9 cellular contexts compared by ENCODE assay signal in genomic region chr15:85620321-85621044, GRCh38.
DNase-seq lines count a peak whose midpoint lies in the region; ATAC-seq, FAIRE-seq and TF ChIP-seq lines count a peak whose summit lies in the region.
"Had no signal": no experiment of that assay in that cellular context is flagged by ENCODE, and none has a peak within 500 bp of the region (broad histone marks: within the 10 kb centered on the region; RNA-seq: fewer than 3 reads in every experiment).

No MANE protein-coding gene starts in this region.

- H3K79me2 ChIP-seq in astrocyte (ENCODE audit: insufficient read depth, low read length), result peaks cover 59% of the 10 kb centered on the region
- peaks cover 62% of the 10 kb centered on the region for H3K79me2 ChIP-seq in smooth muscle cell (ENCODE audit: low read depth)

- no peak for TF ChIP-seq CTCF in HFFc6 (IDR thresholded peaks at IDR 0.05)
- TF ChIP-seq CTCF in astrocyte (IDR thresholded peaks at IDR 0.05; ENCODE audit: insufficient read depth, low read depth, low read length), result no peak
- TF ChIP-seq CTCF in smooth muscle cell (IDR thresholded peaks at IDR 0.05; ENCODE audit: borderline replicate concordance, insufficient read depth, poor library complexity, severe bottlenecking), result no peak

- H3K4me1 ChIP-seq in astrocyte (ENCODE audit: insufficient read depth, low read length) (peaks cover 61% of the 10 kb centered on the region), smooth muscle cell (ENCODE audit: low read depth) (peaks cover 77% of the 10 kb centered on the region)

- H3K36me3 ChIP-seq in astrocyte (ENCODE audit: insufficient read depth, low read length) (no peaks in the 10 kb centered on the region), smooth muscle cell (ENCODE audit: low read depth) (no peaks in the 10 kb centered on the region), H7 (replicated peaks; ENCODE audit: control insufficient read depth, insufficient read depth, low read length) (no peaks in the 10 kb centered on the region)

- H3K4me2 ChIP-seq in astrocyte (ENCODE audit: low read length), result peak overlapping the region; percentile 91
- H3K4me2 ChIP-seq in smooth muscle cell, result peak overlapping the region; percentile 87

- H3K27me3 Mint-ChIP-seq in HFFc6 (ENCODE audit: insufficient read depth), result no peaks in the 10 kb centered on the region; the same call in 1 of the 2 replicates
- no peaks in the 10 kb centered on the region for H3K27me3 Mint-ChIP-seq in astrocyte (ENCODE audit: low read depth, unreplicated experiment)
- H3K27me3 Mint-ChIP-seq: naive B cell had no signal

- peak; percentile 64 for DNase-seq in HFFc6
- peak; percentile 84 for DNase-seq in astrocyte (ENCODE audit: low read depth)
- DNase-seq in left ventricle myocardium superior, result no peak
- no peak for DNase-seq in smooth muscle cell (lab: John Stamatoyannopoulos, UW; ENCODE audit: unreplicated experiment)
- DNase-seq in NCI-H748 treated with DMSO at 0.1 percent for 48 hours (lab: John Stamatoyannopoulos, UW), result no peak
- no peak for DNase-seq in H7
- DNase-seq: naive B cell had no signal

- ATAC-seq in left ventricle myocardium superior (peak; percentile 37), HG03108 (IDR thresholded peaks at IDR 0.05; ENCODE audit: unreplicated experiment) (no peak), HG03196 (IDR thresholded peaks at IDR 0.05; ENCODE audit: unreplicated experiment) (no peak)

- no peak for FAIRE-seq in astrocyte (lab: Jason Lieb, UNC)

- no peaks in the 10 kb centered on the region for H3K27me3 ChIP-seq in astrocyte (ENCODE audit: insufficient read depth, low read length)
- no peaks in the 10 kb centered on the region for H3K27me3 ChIP-seq in smooth muscle cell (ENCODE audit: low read depth)
- no peaks in the 10 kb centered on the region for H3K27me3 ChIP-seq in H7 (ENCODE audit: control insufficient read depth, insufficient read depth, low read length)

- H3K27ac Mint-ChIP-seq in HFFc6 (no peak overlapping the region), astrocyte (ENCODE audit: unreplicated experiment) (no peak overlapping the region)
- H3K27ac Mint-ChIP-seq: naive B cell had no signal

- H3K4me3 ChIP-seq in astrocyte (ENCODE audit: insufficient read depth, low read depth, low read length) (peak overlapping the region; percentile 68), smooth muscle cell (peak overlapping the region; percentile 52), H7 (ENCODE audit: insufficient read depth, low read depth, low read length) (no peak overlapping the region)

- peak overlapping the region; percentile 94 for H3K9ac ChIP-seq in astrocyte (ENCODE audit: low read length)
- H3K9ac ChIP-seq in smooth muscle cell (ENCODE audit: low read depth), result peak overlapping the region; percentile 92

- H3K27ac ChIP-seq in astrocyte (ENCODE audit: low read depth, low read length), result peak overlapping the region; percentile 96
- H3K27ac ChIP-seq in smooth muscle cell (ENCODE audit: low read depth), result peak overlapping the region; percentile 97

- no peaks in the 10 kb centered on the region for H3K9me3 Mint-ChIP-seq in HFFc6
- H3K9me3 Mint-ChIP-seq in astrocyte (ENCODE audit: unreplicated experiment), result peaks cover 2% of the 10 kb centered on the region
- H3K9me3 Mint-ChIP-seq: naive B cell had no signal

- no peak overlapping the region for H2AFZ ChIP-seq in astrocyte (ENCODE audit: low read depth, low read length)
- no peak overlapping the region for H2AFZ ChIP-seq in smooth muscle cell (ENCODE audit: low read depth)

- H4K20me1 ChIP-seq in astrocyte (ENCODE audit: insufficient read depth, low read length), result peaks cover 29% of the 10 kb centered on the region
- H4K20me1 ChIP-seq in smooth muscle cell (ENCODE audit: low read depth), result no peaks in the 10 kb centered on the region

- H3K36me3 Mint-ChIP-seq in HFFc6 (ENCODE audit: low read depth) (0 out of 2 replicates have a peak, but pooled peaks cover 1% of the 10 kb centered on the region), astrocyte (ENCODE audit: low read depth, unreplicated experiment) (peaks cover 2% of the 10 kb centered on the region)
- H3K36me3 Mint-ChIP-seq: naive B cell had no signal

- H3K4me3 Mint-ChIP-seq in HFFc6, result no peak overlapping the region
- H3K4me3 Mint-ChIP-seq in astrocyte (ENCODE audit: unreplicated experiment), result no peak overlapping the region
- H3K4me3 Mint-ChIP-seq: naive B cell had no signal

- 22% methylated on average over 5 of the region's 5 CpGs for WGBS in smooth muscle cell (ENCODE audit: low lambda C conversion rate)

- H3K9me3 ChIP-seq in astrocyte (ENCODE audit: insufficient read depth, low read depth, low read length), result no peaks in the 10 kb centered on the region
- H3K9me3 ChIP-seq in smooth muscle cell (replicated peaks; ENCODE audit: low read depth), result no peaks in the 10 kb centered on the region

- intact Hi-C loops in left ventricle myocardium superior (cut with micrococcal nuclease), result loop anchor here (10.0 kb wide), 1 partner anchor 54 kb away; no protein-coding TSS in a partner anchor

- H3K4me1 Mint-ChIP-seq in HFFc6 (ENCODE audit: low read depth) (no peaks in the 10 kb centered on the region), astrocyte (ENCODE audit: low read depth, unreplicated experiment) (peaks cover 34% of the 10 kb centered on the region)

- H3F3A ChIP-seq in smooth muscle cell (ENCODE audit: low read depth), result peaks cover 44% of the 10 kb centered on the region

Comparison
In these comparisons a context has a peak if more than half of its experiments do, and no peak if none do; other contexts are left out.
1. DNase-seq: peak in HFFc6 (single experiment) and astrocyte (single experiment); none in left ventricle myocardium superior (single experiment), smooth muscle cell (single experiment), NCI-H748 treated with DMSO at 0.1 percent for 48 hours (single experiment) and H7 (single experiment).